ENCODE assay signal across 8 cellular contexts in the genomic region with DNA sequence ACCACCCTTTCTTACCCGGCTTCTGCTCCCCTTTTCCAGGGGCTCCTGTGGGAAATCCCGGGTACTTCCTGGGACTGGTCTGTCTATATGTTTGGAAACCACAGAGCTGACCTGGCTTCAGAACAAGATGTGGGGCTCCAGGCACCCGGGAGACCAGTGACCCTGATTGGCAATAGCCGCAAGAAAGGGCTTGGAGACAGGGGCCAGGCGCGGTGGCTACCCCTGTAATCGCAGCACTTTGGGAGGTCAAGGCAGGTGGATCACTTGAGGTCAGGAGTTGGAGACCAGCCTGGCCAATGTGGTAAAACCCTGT.
A peak's percentile ranks its signal among the peaks of the same experiment; 100 is the strongest.
DNase-seq lines count a peak whose midpoint lies in the region.

No MANE protein-coding gene starts in this region.

- peak overlapping the region; percentile 100 for H3K27ac ChIP-seq in angular gyrus (ENCODE audit: low read depth, low read length)
- peak overlapping the region; percentile 100 for H3K27ac ChIP-seq in layer of hippocampus (ENCODE audit: low read depth, low read length)
- peak overlapping the region; percentile 100 for H3K27ac ChIP-seq in subcutaneous abdominal adipose tissue (ENCODE audit: low read depth, low read length)

- H3K9ac ChIP-seq in subcutaneous abdominal adipose tissue (ENCODE audit: low read length in 5 of 5): peak overlapping the region; percentile 98 to 100 (median 100)

- H3K4me3 ChIP-seq in subcutaneous abdominal adipose tissue (ENCODE audit: low read depth in 1 of 5, low read length in 5 of 5): peak overlapping the region; percentile 35 to 87 (median 70)

- H3K27me3 ChIP-seq in layer of hippocampus (ENCODE audit: control insufficient read depth, insufficient read depth, low read length) (no peaks in the 10 kb centered on the region), subcutaneous abdominal adipose tissue (ENCODE audit: control insufficient read depth in 5 of 5, insufficient read depth in 4 of 5, low read length in 5 of 5) (no peaks in the 10 kb centered on the region)

- H3K9me3 ChIP-seq in subcutaneous abdominal adipose tissue (ENCODE audit: control insufficient read depth in 5 of 5, low read length in 5 of 5): no peaks in the 10 kb centered on the region

- peaks cover 0 to 9% (median 5%) of the 10 kb centered on the region in 5 donors for H3K36me3 ChIP-seq in subcutaneous abdominal adipose tissue (ENCODE audit: control insufficient read depth in 5 of 5, insufficient read depth in 5 of 5, low read length in 5 of 5)

- DNase-seq in NK-92 treated with Interleukin-12 subunit alpha and Interleukin-12 subunit beta, amount 100 ng/mL, for 24 hours (lab: John Stamatoyannopoulos, UW): peak; percentile 57
- DNase-seq in NK-92 (lab: John Stamatoyannopoulos, UW; ENCODE audit: unreplicated experiment) (no peak), NCI-H510A (lab: John Stamatoyannopoulos, UW) (no peak), GF-D8 (lab: John Stamatoyannopoulos, UW) (no peak), NCI-H1417 treated with DMSO at 0.1 percent for 48 hours (lab: John Stamatoyannopoulos, UW) (no peak)

- peaks cover 17 to 68% (median 65%) of the 10 kb centered on the region in 5 donors for H3K4me1 ChIP-seq in subcutaneous abdominal adipose tissue (ENCODE audit: control insufficient read depth in 5 of 5, insufficient read depth in 5 of 5, low read length in 5 of 5)
